ENCODE assay signal across 7 cellular contexts in genomic region chr11:111602865-111603632, GRCh38. TPM values are rescaled to one million over a fixed set of nuclear protein-coding genes. Genes with fewer than 3 reads are reported as not detected.
DNase-seq lines count a peak whose midpoint lies in the region; ATAC-seq and TF ChIP-seq lines count a peak whose summit lies in the region.

No MANE protein-coding gene starts in this region.

- H3K4me3 Mint-ChIP-seq in central memory CD8-positive, alpha-beta T cell: peak overlapping the region; percentile 97

- peak; percentile 2 for ATAC-seq in HG02852 (IDR thresholded peaks at IDR 0.05; ENCODE audit: unreplicated experiment)
- ATAC-seq in central memory CD8-positive, alpha-beta T cell (replicated peaks; ENCODE audit: extremely low read depth, poor library complexity, severe bottlenecking): peak; percentile 15

- no peaks in the 10 kb centered on the region for H3K27me3 Mint-ChIP-seq in central memory CD8-positive, alpha-beta T cell

- H3K9me3 ChIP-seq in Peyer's patch (no peaks in the 10 kb centered on the region), skeletal muscle tissue (ENCODE audit: control insufficient read depth in 3 of 3, low read length in 3 of 3) (no peaks in the 10 kb centered on the region)

- TF ChIP-seq POLR2A in Peyer's patch (IDR thresholded peaks at IDR 0.05): no peak

- H3K36me3 ChIP-seq in Peyer's patch (no peaks in the 10 kb centered on the region), skeletal muscle tissue (ENCODE audit: control insufficient read depth in 3 of 3, insufficient read depth in 3 of 3, low read length in 3 of 3) (no peaks in the 10 kb centered on the region)

- H3K36me3 Mint-ChIP-seq in central memory CD8-positive, alpha-beta T cell (ENCODE audit: insufficient read depth): peaks cover 20% of the 10 kb centered on the region

- no peak for TF ChIP-seq CTCF in Peyer's patch (IDR thresholded peaks at IDR 0.05)

- H3K27ac ChIP-seq in Peyer's patch: peak overlapping the region; percentile 89 to 96 (median 94)
- H3K27ac ChIP-seq in skeletal muscle tissue (ENCODE audit: low read depth, low read length): peak overlapping the region; percentile 96

- peak overlapping the region; percentile 93 to 98 (median 96) for H3K9ac ChIP-seq in skeletal muscle tissue (ENCODE audit: low read depth in 1 of 3, low read length in 3 of 3)

- DNase-seq in ELR (ENCODE audit: low read depth): peak; percentile 50
- DNase-seq in Peyer's patch: no peak
- peak in 1 of 2 donors; percentile 13 for DNase-seq in central memory CD8-positive, alpha-beta T cell (ENCODE audit: low spot score in 2 of 2)
- peak; percentile 68 for DNase-seq in iris pigment epithelial cell (ENCODE audit: low read depth)
- no peak for DNase-seq in stimulated activated CD8-positive, alpha-beta memory T cell treated with anti-CD3 and anti-CD28 coated beads, Interleukin-4, amount 100 ng/mL, for 48 hours

- H3K4me1 ChIP-seq in Peyer's patch: peaks cover 0 to 11% (median 5%) of the 10 kb centered on the region in 4 donors
- peaks cover 17 to 22% (median 20%) of the 10 kb centered on the region in 3 donors for H3K4me1 ChIP-seq in skeletal muscle tissue (ENCODE audit: control insufficient read depth in 3 of 3, insufficient read depth in 3 of 3, low read length in 3 of 3)

- no peaks in the 10 kb centered on the region for H3K9me3 Mint-ChIP-seq in central memory CD8-positive, alpha-beta T cell

- peaks cover 28% of the 10 kb centered on the region for H3K4me1 Mint-ChIP-seq in central memory CD8-positive, alpha-beta T cell

- H3K27me3 ChIP-seq in Peyer's patch (no peaks in the 10 kb centered on the region), skeletal muscle tissue (ENCODE audit: control insufficient read depth in 3 of 3, insufficient read depth in 3 of 3, low read length in 3 of 3) (no peaks in the 10 kb centered on the region)

- H3K4me3 ChIP-seq in Peyer's patch: peak overlapping the region; percentile 70 to 80 (median 76)
- peak overlapping the region; percentile 75 to 92 (median 89) for H3K4me3 ChIP-seq in skeletal muscle tissue (ENCODE audit: low read length in 3 of 3)

- peak overlapping the region; percentile 96 for H3K27ac Mint-ChIP-seq in central memory CD8-positive, alpha-beta T cell (ENCODE audit: low read depth)

RNA-seq across cellular contexts. Expression of gene SIK2, which starts 0.8 kb away (rescaled TPM):
- total RNA-seq in Peyer's patch (10 to 100 TPM; 12.4 to 16.3 (median 14.4) TPM), skeletal muscle tissue (11.5 TPM)

Comparison
In these comparisons a context has a peak if more than half of its experiments do, and no peak if none do; other contexts are left out.
1. DNase-seq: peak in ELR (single experiment) and iris pigment epithelial cell (single experiment); none in Peyer's patch (0 of 3) and stimulated activated CD8-positive, alpha-beta memory T cell treated with anti-CD3 and anti-CD28 coated beads, Interleukin-4, amount 100 ng/mL, for 48 hours (single experiment).